7 cellular contexts compared by ENCODE assay signal in the genomic region with DNA sequence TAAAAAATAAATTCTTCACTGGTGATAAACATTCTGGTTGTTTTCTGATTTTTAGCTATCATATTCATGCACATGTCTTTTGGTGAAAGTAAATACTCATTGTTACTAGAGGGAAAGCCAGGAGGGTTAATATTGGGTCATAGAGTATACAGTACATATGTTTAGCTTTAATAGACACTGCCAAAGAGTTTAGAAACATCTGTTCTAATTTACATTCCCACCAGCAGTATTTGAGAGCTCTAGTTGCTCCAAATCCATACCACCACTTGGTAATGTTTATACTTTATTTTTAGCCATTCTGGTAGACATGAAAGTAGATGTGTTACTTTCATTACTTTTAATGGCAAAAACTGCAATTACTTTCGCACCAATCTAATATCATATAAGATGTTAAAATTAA.
"Had no signal": no experiment of that assay in that cellular context is flagged by ENCODE, and none has a peak within 500 bp of the region (broad histone marks: within the 10 kb centered on the region; RNA-seq: fewer than 3 reads in every experiment).

No MANE protein-coding gene starts in this region.

- H2AFZ ChIP-seq: GM23338 had no signal

- DNase-seq: H9, HCEC 1CT, KG1 had no signal

- H3K27ac ChIP-seq: HL-60 had no signal

- ATAC-seq: GM23338, HepG2, K562 had no signal

- H3K4me3 ChIP-seq: GM23338, K562 had no signal

- H3K4me2 ChIP-seq: GM23338 had no signal
